10 cellular contexts compared by ENCODE assay signal in the genomic region with DNA sequence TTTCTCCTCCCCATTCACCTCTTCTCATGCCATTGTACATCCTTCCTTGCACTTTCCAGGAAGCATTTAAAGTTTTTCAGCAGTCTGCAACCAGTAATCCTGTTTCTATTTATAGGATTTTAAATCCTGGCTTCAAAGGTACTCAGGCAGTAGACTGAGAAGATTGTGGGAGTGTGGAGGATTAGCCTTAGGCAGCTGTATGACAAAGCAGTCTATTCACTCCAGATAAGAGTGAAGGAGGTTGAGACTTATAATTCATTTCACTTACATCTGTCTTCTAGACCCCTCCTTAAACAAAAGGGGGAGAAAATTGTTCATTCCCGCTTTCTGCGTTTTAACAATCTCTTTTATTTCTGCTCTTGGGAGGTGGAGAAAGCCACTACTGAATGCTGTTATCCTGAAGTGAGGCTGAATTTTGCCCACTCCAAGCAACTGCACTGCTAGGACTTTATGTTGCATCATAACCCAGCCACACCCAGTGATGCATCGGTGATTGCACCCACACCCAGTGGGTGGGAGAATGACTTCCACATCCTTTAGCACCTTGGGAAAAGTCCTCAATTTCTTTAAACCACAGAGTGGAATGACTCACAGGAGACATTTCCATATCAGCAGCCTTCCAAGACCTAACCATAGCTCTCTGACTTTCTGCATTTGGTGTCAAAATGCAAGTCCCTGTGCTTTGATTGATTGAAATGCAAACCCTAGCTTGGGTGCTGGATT.
DNase-seq lines count a peak whose midpoint lies in the region; ATAC-seq and TF ChIP-seq lines count a peak whose summit lies in the region.
"Had no signal": no experiment of that assay in that cellular context is flagged by ENCODE, and none has a peak within 500 bp of the region (broad histone marks: within the 10 kb centered on the region; RNA-seq: fewer than 3 reads in every experiment).

No MANE protein-coding gene starts in this region.

- H3K4me1 Mint-ChIP-seq in CD8-positive, alpha-beta T cell (ENCODE audit: low read depth), result peaks cover 2% of the 10 kb centered on the region

- H3K36me3 ChIP-seq in Peyer's patch, result no peaks in the 10 kb centered on the region
- H3K36me3 ChIP-seq in CD8-positive, alpha-beta T cell (ENCODE audit: insufficient read depth, low read length), result no peaks in the 10 kb centered on the region
- H3K36me3 ChIP-seq: neutrophil had no signal

- H3K36me3 Mint-ChIP-seq in CD8-positive, alpha-beta T cell, result no peaks in the 10 kb centered on the region
- H3K36me3 Mint-ChIP-seq: CD4-positive, CD25-positive, alpha-beta regulatory T cell had no signal

- H3K27me3 Mint-ChIP-seq in CD8-positive, alpha-beta T cell (ENCODE audit: low read depth), result no peaks in the 10 kb centered on the region
- H3K27me3 Mint-ChIP-seq: CD4-positive, CD25-positive, alpha-beta regulatory T cell had no signal

- DNase-seq in SIG-M5 treated with dmso at 0.1 percent for 504 hours (lab: John Stamatoyannopoulos, UW; ENCODE audit: unreplicated experiment) (peak; percentile 5), SIG-M5 (lab: John Stamatoyannopoulos, UW) (no peak), Peyer's patch (peak in 2 of 3 donors; percentile 70 to 88), fibroblast of the conjunctiva (ENCODE audit: low read depth) (peak; percentile 86), smooth muscle cell of the brain vasculature (ENCODE audit: low read depth, low spot score) (peak; percentile 9), Ammon's horn (ENCODE audit: low spot score) (no peak)
- DNase-seq in CD8-positive, alpha-beta T cell, result no peak

- POLR2A ChIA-PET in CD8-positive, alpha-beta T cell (lab: Charles Lee), result interaction anchor here (0.7 to 1.4 kb wide), 2 partner anchors 14 to 382 kb away, joined by 3 to 6 read pairs; a partner anchor contains a TSS

- CTCF ChIA-PET in CD8-positive, alpha-beta T cell (lab: Charles Lee), result no interaction called here

- no peak overlapping the region for H3K4me3 ChIP-seq in Peyer's patch
- H3K4me3 ChIP-seq in CD8-positive, alpha-beta T cell (ENCODE audit: low read depth, low read length), result no peak overlapping the region

- H3K27me3 ChIP-seq in Peyer's patch, result no peaks in the 10 kb centered on the region
- H3K27me3 ChIP-seq in CD8-positive, alpha-beta T cell (ENCODE audit: insufficient read depth, low read length), result no peaks in the 10 kb centered on the region
- H3K27me3 ChIP-seq: neutrophil had no signal

- intact Hi-C loops in CD8-positive, alpha-beta T cell (cut with DNase I, micrococcal nuclease), result no loop called here

- H3K9me3 Mint-ChIP-seq in CD8-positive, alpha-beta T cell, result no peaks in the 10 kb centered on the region

- H3K4me3 Mint-ChIP-seq in CD8-positive, alpha-beta T cell, result no peak overlapping the region
- H3K4me3 Mint-ChIP-seq: CD4-positive, CD25-positive, alpha-beta regulatory T cell had no signal

- ATAC-seq in CD8-positive, alpha-beta T cell, result no peak
- no peak for ATAC-seq in HG03432 (IDR thresholded peaks at IDR 0.05; ENCODE audit: unreplicated experiment)

- H3K9me3 ChIP-seq in Peyer's patch, result no peaks in the 10 kb centered on the region
- no peaks in the 10 kb centered on the region for H3K9me3 ChIP-seq in CD8-positive, alpha-beta T cell (ENCODE audit: low read length)
- H3K9me3 ChIP-seq: neutrophil had no signal

- no peak overlapping the region for H3K27ac Mint-ChIP-seq in CD8-positive, alpha-beta T cell
- H3K27ac Mint-ChIP-seq: CD4-positive, CD25-positive, alpha-beta regulatory T cell had no signal

- no peaks in the 10 kb centered on the region for H3K4me1 ChIP-seq in Peyer's patch
- no peaks in the 10 kb centered on the region for H3K4me1 ChIP-seq in CD8-positive, alpha-beta T cell (ENCODE audit: insufficient read depth, low read length)

- no peak for TF ChIP-seq CTCF in Peyer's patch (IDR thresholded peaks at IDR 0.05)
- TF ChIP-seq CTCF in CD8-positive, alpha-beta T cell (IDR thresholded peaks at IDR 0.05), result no peak

- no peak for TF ChIP-seq POLR2A in Peyer's patch (IDR thresholded peaks at IDR 0.05)

- peak overlapping the region in 2 of 4 donors; percentile 48 to 75 for H3K27ac ChIP-seq in Peyer's patch
- H3K27ac ChIP-seq in CD8-positive, alpha-beta T cell (ENCODE audit: low read depth, low read length), result no peak overlapping the region
- H3K27ac ChIP-seq: neutrophil had no signal

Comparison
In these comparisons a context has a peak if more than half of its experiments do, and no peak if none do; other contexts are left out.
1. DNase-seq: peak in SIG-M5 treated with dmso at 0.1 percent for 504 hours (single experiment), Peyer's patch (2 of 3), fibroblast of the conjunctiva (single experiment) and smooth muscle cell of the brain vasculature (single experiment); none in SIG-M5 (single experiment), CD8-positive, alpha-beta T cell (0 of 7) and Ammon's horn (single experiment).